In genomic region chr11:76713499-76713898, GRCh38 we compare ENCODE assay signal across 1 cellular context.
TF ChIP-seq lines count a peak whose summit lies in the region.

No MANE protein-coding gene starts in this region.

TF ChIP-seq in H1, 55 proteins besides CTCF, POLR2A, EP300 and RAD21:
- TF ChIP-seq USF2 (IDR thresholded peaks at IDR 0.05; ENCODE audit: low read length) (no peak), TEAD4 (IDR thresholded peaks at IDR 0.05; ENCODE audit: low read depth, low read length) (no peak), POU5F1 (IDR thresholded peaks at IDR 0.05; ENCODE audit: low read depth, low read length) (no peak)
